ENCODE assay signal across 1 cellular context in genomic region chr17:47941998-47942490, GRCh38.
TF ChIP-seq lines count a peak whose summit lies in the region.

No MANE protein-coding gene starts in this region.

TF ChIP-seq in HepG2, 621 proteins besides CTCF, POLR2A, EP300 and RAD21 (continues in another document):
- TF ChIP-seq ZBTB38 (CRISPR knock-in tag; IDR thresholded peaks at IDR 0.05) (no peak), ZNF142 (CRISPR knock-in tag; IDR thresholded peaks at IDR 0.05) (0 out of 2 replicates have a peak, but pooled peaks have one; percentile 1), CBX2 (IDR thresholded peaks at IDR 0.05; ENCODE audit: low read depth, low read length) (no peak), CBX2 (CRISPR knock-in tag; IDR thresholded peaks at IDR 0.05; ENCODE audit: low read depth) (no peak), ASH2L (IDR thresholded peaks at IDR 0.05; ENCODE audit: insufficient read length, low read depth, low read length) (peak; percentile 71), SNAPC4 (CRISPR knock-in tag; IDR thresholded peaks at IDR 0.05) (no peak), MTERF4 (CRISPR knock-in tag; IDR thresholded peaks at IDR 0.05) (no peak), SOX13 (IDR thresholded peaks at IDR 0.05) (no peak), SOX13 (CRISPR knock-in tag; conservative IDR thresholded peaks at IDR 0.05 in 1 of 2, IDR thresholded peaks at IDR 0.05 in 1 of 2) (no peak), CEBPG (CRISPR knock-in tag; IDR thresholded peaks at IDR 0.05) (0 out of 2 replicates have a peak, but pooled peaks have one; percentile 33), ZMYM3 (CRISPR knock-in tag; IDR thresholded peaks at IDR 0.05) (peak; percentile 45; the same call in 1 of the 2 replicates), PAWR (CRISPR knock-in tag; IDR thresholded peaks at IDR 0.05; ENCODE audit: borderline replicate concordance) (no peak), EEA1 (CRISPR knock-in tag; IDR thresholded peaks at IDR 0.05; ENCODE audit: borderline replicate concordance) (no peak), ZNF749 (CRISPR knock-in tag; IDR thresholded peaks at IDR 0.05; ENCODE audit: borderline replicate concordance) (no peak), ZSCAN31 (CRISPR knock-in tag; IDR thresholded peaks at IDR 0.05; ENCODE audit: low read depth) (peak; percentile 2; the same call in 1 of the 2 replicates), KLF15 (CRISPR knock-in tag; IDR thresholded peaks at IDR 0.05; ENCODE audit: borderline replicate concordance) (no peak), ZNF124 (CRISPR knock-in tag; IDR thresholded peaks at IDR 0.05) (no peak; the same call in 1 of the 2 replicates), DPF2 (CRISPR knock-in tag; IDR thresholded peaks at IDR 0.05; ENCODE audit: borderline replicate concordance, low read depth) (peak; percentile 37; the same call in 1 of the 2 replicates), ZUFSP (CRISPR knock-in tag; IDR thresholded peaks at IDR 0.05; ENCODE audit: borderline replicate concordance) (no peak), TEAD2 (CRISPR knock-in tag; IDR thresholded peaks at IDR 0.05) (no peak), ZNF570 (CRISPR knock-in tag; IDR thresholded peaks at IDR 0.05; ENCODE audit: borderline replicate concordance) (0 out of 2 replicates have a peak, but pooled peaks have one; percentile 29), JUN (CRISPR knock-in tag; IDR thresholded peaks at IDR 0.05) (no peak), ZNF484 (CRISPR knock-in tag; IDR thresholded peaks at IDR 0.05; ENCODE audit: borderline replicate concordance, low read depth) (no peak), KLF13 (CRISPR knock-in tag; IDR thresholded peaks at IDR 0.05) (no peak), SMYD3 (CRISPR knock-in tag; IDR thresholded peaks at IDR 0.05) (no peak), MTA1 (CRISPR knock-in tag; IDR thresholded peaks at IDR 0.05; ENCODE audit: borderline replicate concordance) (no peak), MED1 (CRISPR knock-in tag; IDR thresholded peaks at IDR 0.05) (no peak), ZNF232 (CRISPR knock-in tag; IDR thresholded peaks at IDR 0.05; ENCODE audit: borderline replicate concordance) (no peak), ZNF557 (CRISPR knock-in tag; IDR thresholded peaks at IDR 0.05) (no peak), CHCHD3 (CRISPR knock-in tag; IDR thresholded peaks at IDR 0.05) (no peak), SRSF4 (IDR thresholded peaks at IDR 0.05; ENCODE audit: low read depth, low read length, poor library complexity, severe bottlenecking) (no peak), ARNT2 (CRISPR knock-in tag; IDR thresholded peaks at IDR 0.05; ENCODE audit: low read depth) (0 out of 2 replicates have a peak, but pooled peaks have one; percentile 4), ATF2 (CRISPR knock-in tag; IDR thresholded peaks at IDR 0.05) (peak; percentile 4; the same call in 1 of the 2 replicates), LCORL (IDR thresholded peaks at IDR 0.05) (no peak), LCORL (CRISPR knock-in tag; IDR thresholded peaks at IDR 0.05) (no peak)
- TF ChIP-seq, protein P1, sequence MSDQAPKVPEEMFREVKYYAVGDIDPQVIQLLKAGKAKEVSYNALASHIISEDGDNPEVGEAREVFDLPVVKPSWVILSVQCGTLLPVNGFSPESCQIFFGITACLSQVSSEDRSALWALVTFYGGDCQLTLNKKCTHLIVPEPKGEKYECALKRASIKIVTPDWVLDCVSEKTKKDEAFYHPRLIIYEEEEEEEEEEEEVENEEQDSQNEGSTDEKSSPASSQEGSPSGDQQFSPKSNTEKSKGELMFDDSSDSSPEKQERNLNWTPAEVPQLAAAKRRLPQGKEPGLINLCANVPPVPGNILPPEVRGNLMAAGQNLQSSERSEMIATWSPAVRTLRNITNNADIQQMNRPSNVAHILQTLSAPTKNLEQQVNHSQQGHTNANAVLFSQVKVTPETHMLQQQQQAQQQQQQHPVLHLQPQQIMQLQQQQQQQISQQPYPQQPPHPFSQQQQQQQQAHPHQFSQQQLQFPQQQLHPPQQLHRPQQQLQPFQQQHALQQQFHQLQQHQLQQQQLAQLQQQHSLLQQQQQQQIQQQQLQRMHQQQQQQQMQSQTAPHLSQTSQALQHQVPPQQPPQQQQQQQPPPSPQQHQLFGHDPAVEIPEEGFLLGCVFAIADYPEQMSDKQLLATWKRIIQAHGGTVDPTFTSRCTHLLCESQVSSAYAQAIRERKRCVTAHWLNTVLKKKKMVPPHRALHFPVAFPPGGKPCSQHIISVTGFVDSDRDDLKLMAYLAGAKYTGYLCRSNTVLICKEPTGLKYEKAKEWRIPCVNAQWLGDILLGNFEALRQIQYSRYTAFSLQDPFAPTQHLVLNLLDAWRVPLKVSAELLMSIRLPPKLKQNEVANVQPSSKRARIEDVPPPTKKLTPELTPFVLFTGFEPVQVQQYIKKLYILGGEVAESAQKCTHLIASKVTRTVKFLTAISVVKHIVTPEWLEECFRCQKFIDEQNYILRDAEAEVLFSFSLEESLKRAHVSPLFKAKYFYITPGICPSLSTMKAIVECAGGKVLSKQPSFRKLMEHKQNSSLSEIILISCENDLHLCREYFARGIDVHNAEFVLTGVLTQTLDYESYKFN (CRISPR knock-in tag; conservative IDR thresholded peaks at IDR 0.05) = peak; percentile 82; the same call in 1 of the 2 replicates
- TF ChIP-seq, protein P2, sequence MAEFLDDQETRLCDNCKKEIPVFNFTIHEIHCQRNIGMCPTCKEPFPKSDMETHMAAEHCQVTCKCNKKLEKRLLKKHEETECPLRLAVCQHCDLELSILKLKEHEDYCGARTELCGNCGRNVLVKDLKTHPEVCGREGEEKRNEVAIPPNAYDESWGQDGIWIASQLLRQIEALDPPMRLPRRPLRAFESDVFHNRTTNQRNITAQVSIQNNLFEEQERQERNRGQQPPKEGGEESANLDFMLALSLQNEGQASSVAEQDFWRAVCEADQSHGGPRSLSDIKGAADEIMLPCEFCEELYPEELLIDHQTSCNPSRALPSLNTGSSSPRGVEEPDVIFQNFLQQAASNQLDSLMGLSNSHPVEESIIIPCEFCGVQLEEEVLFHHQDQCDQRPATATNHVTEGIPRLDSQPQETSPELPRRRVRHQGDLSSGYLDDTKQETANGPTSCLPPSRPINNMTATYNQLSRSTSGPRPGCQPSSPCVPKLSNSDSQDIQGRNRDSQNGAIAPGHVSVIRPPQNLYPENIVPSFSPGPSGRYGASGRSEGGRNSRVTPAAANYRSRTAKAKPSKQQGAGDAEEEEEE (CRISPR knock-in tag; IDR thresholded peaks at IDR 0.05; ENCODE audit: borderline replicate concordance) = 0 out of 2 replicates have a peak, but pooled peaks have one; percentile 6
- TF ChIP-seq, protein P3, sequence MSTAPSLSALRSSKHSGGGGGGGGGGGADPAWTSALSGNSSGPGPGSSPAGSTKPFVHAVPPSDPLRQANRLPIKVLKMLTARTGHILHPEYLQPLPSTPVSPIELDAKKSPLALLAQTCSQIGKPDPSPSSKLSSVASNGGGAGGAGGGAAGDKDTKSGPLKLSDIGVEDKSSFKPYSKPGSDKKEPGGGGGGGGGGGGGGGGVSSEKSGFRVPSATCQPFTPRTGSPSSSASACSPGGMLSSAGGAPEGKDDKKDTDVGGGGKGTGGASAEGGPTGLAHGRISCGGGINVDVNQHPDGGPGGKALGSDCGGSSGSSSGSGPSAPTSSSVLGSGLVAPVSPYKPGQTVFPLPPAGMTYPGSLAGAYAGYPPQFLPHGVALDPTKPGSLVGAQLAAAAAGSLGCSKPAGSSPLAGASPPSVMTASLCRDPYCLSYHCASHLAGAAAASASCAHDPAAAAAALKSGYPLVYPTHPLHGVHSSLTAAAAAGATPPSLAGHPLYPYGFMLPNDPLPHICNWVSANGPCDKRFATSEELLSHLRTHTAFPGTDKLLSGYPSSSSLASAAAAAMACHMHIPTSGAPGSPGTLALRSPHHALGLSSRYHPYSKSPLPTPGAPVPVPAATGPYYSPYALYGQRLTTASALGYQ (CRISPR knock-in tag; IDR thresholded peaks at IDR 0.05) = no peak
